In the genomic region with DNA sequence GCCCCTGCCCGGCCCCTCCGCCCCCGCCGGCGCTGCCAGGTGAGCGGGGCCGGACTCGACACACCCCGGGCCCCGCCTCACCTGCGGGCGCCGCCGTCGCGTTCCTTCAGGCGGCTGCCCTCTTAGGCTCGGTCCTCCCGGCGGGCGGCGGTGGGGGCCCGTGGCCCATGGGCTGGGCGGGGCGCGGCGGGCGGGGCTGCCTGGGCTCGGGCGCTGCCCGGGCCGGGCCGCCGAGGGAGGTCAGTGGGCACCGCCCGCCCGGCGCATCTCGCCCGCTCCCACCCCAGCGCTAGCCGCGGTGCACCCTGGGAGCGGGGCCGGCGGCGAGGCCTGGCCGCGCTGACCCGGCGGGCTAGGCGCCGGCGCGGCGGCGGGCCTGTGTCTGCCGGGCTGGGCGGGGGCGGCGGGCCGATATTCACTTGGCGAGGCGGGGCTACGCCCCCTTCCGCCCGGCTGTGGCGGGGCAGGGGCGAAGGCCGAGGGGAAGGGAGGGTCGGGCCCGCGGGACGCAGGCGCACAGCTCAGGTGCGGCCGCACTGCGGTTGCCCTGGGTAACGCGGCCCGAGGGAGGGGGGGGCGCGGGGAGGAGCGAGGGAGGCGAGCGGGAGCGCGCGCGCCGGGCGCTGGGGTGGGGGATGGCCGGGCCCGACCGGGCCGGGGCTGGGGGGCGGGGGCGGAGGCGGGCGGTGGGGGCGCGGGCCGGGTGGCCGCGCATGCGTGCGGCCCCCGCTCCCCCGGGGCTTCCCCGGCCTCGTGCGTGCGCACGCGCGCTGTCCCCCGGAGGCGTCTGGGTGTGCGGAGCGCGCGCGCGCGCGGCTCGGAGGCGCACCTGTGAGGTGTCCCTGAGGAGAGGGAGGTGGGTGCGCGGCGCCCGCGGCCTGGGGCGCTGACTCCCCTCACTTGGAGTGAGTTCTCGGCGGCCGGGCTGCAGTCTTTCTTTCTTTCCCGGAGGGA, we compare ENCODE assay signal across 8 cellular contexts. TPM values are rescaled to one million over a fixed set of nuclear protein-coding genes. Genes with fewer than 3 reads are reported as not detected.
A peak's percentile ranks its signal among the peaks of the same experiment; 100 is the strongest.
DNase-seq lines count a peak whose midpoint lies in the region; ATAC-seq and TF ChIP-seq lines count a peak whose summit lies in the region.

A gene with protein sequence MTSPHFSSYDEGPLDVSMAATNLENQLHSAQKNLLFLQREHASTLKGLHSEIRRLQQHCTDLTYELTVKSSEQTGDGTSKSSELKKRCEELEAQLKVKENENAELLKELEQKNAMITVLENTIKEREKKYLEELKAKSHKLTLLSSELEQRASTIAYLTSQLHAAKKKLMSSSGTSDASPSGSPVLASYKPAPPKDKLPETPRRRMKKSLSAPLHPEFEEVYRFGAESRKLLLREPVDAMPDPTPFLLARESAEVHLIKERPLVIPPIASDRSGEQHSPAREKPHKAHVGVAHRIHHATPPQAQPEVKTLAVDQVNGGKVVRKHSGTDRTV (minus strand): TSS at position 384 of the 954 bp plus-strand sequence. CDS start 28,526 bp downstream, outside the sequence.
A gene (plus strand): TSS at position 768 of the 954 bp plus-strand sequence. CDS start 38,930 bp downstream, outside the sequence.

- POLR2A ChIA-PET in activated B cell treated with CpG ODN at 0.5 μM for 24 hours (lab: Charles Lee): interaction anchor here (0.5 to 1.2 kb wide), 6 partner anchors 8 to 1017 kb away, joined by 3 to 4 read pairs (median 3); a partner anchor contains a TSS

- H3K9me3 Mint-ChIP-seq in activated B cell treated with CpG ODN at 0.5 μM for 24 hours: no peaks in the 10 kb centered on the region

- TF ChIP-seq CTCF in activated B cell treated with CpG ODN at 0.5 μM for 24 hours (IDR thresholded peaks at IDR 0.05): no peak

- H3K4me3 Mint-ChIP-seq in activated B cell treated with CpG ODN at 0.5 μM for 24 hours: peak within 1 kb of the TSS; percentile 92

- H3K27ac Mint-ChIP-seq in activated B cell treated with CpG ODN at 0.5 μM for 24 hours: peak within 1 kb of the TSS; percentile 88

- CTCF ChIA-PET in activated B cell treated with CpG ODN at 0.5 μM for 24 hours (lab: Charles Lee): no interaction called here

- H3K27me3 Mint-ChIP-seq in activated B cell treated with CpG ODN at 0.5 μM for 24 hours: no peaks in the 10 kb centered on the region

- in situ Hi-C loops in ACHN (cut with HindIII; ENCODE audit: low pct_ligation_motif_present, low pct_unique_long_range_greater_than_20kb, low sequenced_read_pairs): no loop called here

- DNase-seq in ACHN (peak; percentile 98), NCI-H2196 (lab: John Stamatoyannopoulos, UW; ENCODE audit: unreplicated experiment) (peak; percentile 99), activated B cell treated with CpG ODN at 0.5 μM for 24 hours (peak; percentile 98), caudate nucleus (lab: John Stamatoyannopoulos, UW) (peak in 58 of 61 donors; percentile 37 to 96 (median 84)), islet precursor cell (peak; percentile 99)
- peak; percentile 86 to 92 (median 88) for DNase-seq in stimulated activated CD4-positive, alpha-beta T cell treated with anti-CD3 and anti-CD28 coated beads, Interleukin-12 subunit alpha, Interleukin-12 subunit beta, amount 100 ng/mL, for 48 hours (ENCODE audit: low read depth in 2 of 3, low spot score in 1 of 3)

- H3K36me3 Mint-ChIP-seq in activated B cell treated with CpG ODN at 0.5 μM for 24 hours (ENCODE audit: low read depth): peaks cover 20% of the 10 kb centered on the region

- intact Hi-C loops in activated B cell treated with CpG ODN at 0.5 μM for 24 hours (cut with micrococcal nuclease): loop anchor here (1.0 to 10.0 kb wide), 4 partner anchors 595 to 1708 kb away; a partner anchor contains a TSS

- peak; percentile 85 for ATAC-seq in GM18868 (IDR thresholded peaks at IDR 0.05; ENCODE audit: unreplicated experiment)
- peak; percentile 81 for ATAC-seq in HG03108 (IDR thresholded peaks at IDR 0.05; ENCODE audit: unreplicated experiment)
- ATAC-seq in activated B cell treated with CpG ODN at 0.5 μM for 24 hours (ENCODE audit: low read depth): peak; percentile 84

- H3K27ac ChIP-seq in caudate nucleus (ENCODE audit: low read depth, low read length): peak within 1 kb of the TSS; percentile 78

- H3K4me1 Mint-ChIP-seq in activated B cell treated with CpG ODN at 0.5 μM for 24 hours: peaks cover 15% of the 10 kb centered on the region

RNA-seq across cellular contexts. Expression of the first gene that starts in this region (rescaled TPM):
- total RNA-seq in activated B cell treated with CpG ODN at 0.5 μM for 24 hours: 21.5 and 23.7 TPM in 2 replicates

RNA-seq across cellular contexts. Expression of the second gene that starts in this region (rescaled TPM):
- 35.6 and 40.7 TPM in 2 replicates for total RNA-seq in activated B cell treated with CpG ODN at 0.5 μM for 24 hours

Comparison
In these comparisons a context has a peak if more than half of its experiments do, and no peak if none do; other contexts are left out.
1. Peak in every context shown above with its lines: DNase-seq, ATAC-seq and H3K27ac ChIP-seq.